Comparison of ENCODE assay signal across 10 cellular contexts in the genomic region with DNA sequence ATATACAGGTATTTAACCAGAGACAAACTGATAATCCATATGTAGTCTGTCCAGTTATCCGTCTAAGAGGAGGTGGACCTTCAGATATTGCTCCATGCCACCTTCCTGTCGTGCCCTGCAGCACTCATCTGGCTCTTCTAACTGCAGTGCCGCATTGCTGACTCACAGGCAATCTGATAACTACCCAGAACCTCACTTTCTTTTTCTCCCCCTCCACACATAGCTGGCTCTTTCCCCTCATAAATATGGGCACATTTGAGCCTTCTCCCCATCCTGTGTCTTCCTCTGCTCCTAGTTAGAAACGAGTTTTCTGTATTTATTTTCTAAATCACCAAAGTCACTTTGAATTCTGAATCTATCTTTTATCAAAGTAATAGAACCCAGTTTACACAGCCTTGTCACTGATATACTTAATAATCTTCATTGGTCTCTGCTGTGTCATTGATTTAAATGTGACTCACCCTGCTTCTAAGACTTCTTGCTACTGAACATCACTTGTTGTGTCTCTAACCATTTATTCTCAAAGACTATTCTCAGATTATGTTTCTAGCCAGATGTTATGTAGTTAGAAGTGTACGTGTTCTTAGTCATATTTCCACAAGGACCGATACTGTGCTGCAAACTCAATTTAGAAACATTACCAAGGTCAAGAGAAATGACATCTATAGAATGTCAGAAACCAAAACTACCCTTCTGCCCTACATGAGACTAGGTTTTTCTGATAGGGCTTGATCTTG. TPM values are rescaled to one million over a fixed set of nuclear protein-coding genes. Genes with fewer than 3 reads are reported as not detected.
DNase-seq lines count a peak whose midpoint lies in the region; ATAC-seq, FAIRE-seq and TF ChIP-seq lines count a peak whose summit lies in the region.
"Had no signal": no experiment of that assay in that cellular context is flagged by ENCODE, and none has a peak within 500 bp of the region (broad histone marks: within the 10 kb centered on the region; RNA-seq: fewer than 3 reads in every experiment).

No MANE protein-coding gene starts in this region.

- no peak overlapping the region for H3K27ac ChIP-seq in pancreas

- no peaks in the 10 kb centered on the region for H3K36me3 Mint-ChIP-seq in activated T-helper 1 cell treated with anti-CD3 and anti-CD28 coated beads, Interleukin-12 subunit alpha, Interleukin-12 subunit beta, Interleukin-2, Interleukin-4 antibody, amounts not matched to agents 30 ng/mL and 10 ng/mL and 1 ng/mL, durations not matched to agents 14 hours and 24 hours and 36 hours (ENCODE audit: low read depth)

- ATAC-seq in HG02571 (IDR thresholded peaks at IDR 0.05; ENCODE audit: unreplicated experiment) (peak; percentile 76), HG03571 (IDR thresholded peaks at IDR 0.05; ENCODE audit: unreplicated experiment) (peak; percentile 75), pancreas (peak; percentile 36 to 78 (median 62))
- ATAC-seq: HCT116 had no signal

- H3K27me3 Mint-ChIP-seq in activated T-helper 1 cell treated with anti-CD3 and anti-CD28 coated beads, Interleukin-12 subunit alpha, Interleukin-12 subunit beta, Interleukin-2, Interleukin-4 antibody, amounts not matched to agents 30 ng/mL and 10 ng/mL and 1 ng/mL, durations not matched to agents 14 hours and 24 hours and 36 hours (ENCODE audit: insufficient read depth) = no peaks in the 10 kb centered on the region

- H3K4me1 Mint-ChIP-seq in activated T-helper 1 cell treated with anti-CD3 and anti-CD28 coated beads, Interleukin-12 subunit alpha, Interleukin-12 subunit beta, Interleukin-2, Interleukin-4 antibody, amounts not matched to agents 30 ng/mL and 10 ng/mL and 1 ng/mL, durations not matched to agents 14 hours and 24 hours and 36 hours (ENCODE audit: low read depth) = no peaks in the 10 kb centered on the region

- no peak overlapping the region for H3K4me3 Mint-ChIP-seq in activated T-helper 1 cell treated with anti-CD3 and anti-CD28 coated beads, Interleukin-12 subunit alpha, Interleukin-12 subunit beta, Interleukin-2, Interleukin-4 antibody, amounts not matched to agents 30 ng/mL and 10 ng/mL and 1 ng/mL, durations not matched to agents 14 hours and 24 hours and 36 hours

- H3K4me1 ChIP-seq in pancreas = peaks cover 0 to 5% (median 0%) of the 10 kb centered on the region in 3 donors

- H3K9me3 ChIP-seq in pancreas = no peaks in the 10 kb centered on the region

- no peaks in the 10 kb centered on the region for H3K9me3 Mint-ChIP-seq in activated T-helper 1 cell treated with anti-CD3 and anti-CD28 coated beads, Interleukin-12 subunit alpha, Interleukin-12 subunit beta, Interleukin-2, Interleukin-4 antibody, amounts not matched to agents 30 ng/mL and 10 ng/mL and 1 ng/mL, durations not matched to agents 14 hours and 24 hours and 36 hours

- no peak for TF ChIP-seq CTCF in pancreas (IDR thresholded peaks at IDR 0.05)

- peak; percentile 3 for DNase-seq in DMS53 (lab: John Stamatoyannopoulos, UW)
- no peak for DNase-seq in DMS53 treated with DMSO at 0.1 percent for 48 hours (lab: John Stamatoyannopoulos, UW; ENCODE audit: unreplicated experiment)
- no peak for DNase-seq in pancreas
- no peak for DNase-seq in KG1 (lab: John Stamatoyannopoulos, UW)
- DNase-seq in activated T-helper 1 cell treated with anti-CD3 and anti-CD28 coated beads, Interleukin-12 subunit alpha, Interleukin-12 subunit beta, Interleukin-2, Interleukin-4 antibody, amounts not matched to agents 30 ng/mL and 10 ng/mL and 1 ng/mL, durations not matched to agents 14 hours and 24 hours and 36 hours (ENCODE audit: low spot score) = no peak
- DNase-seq in GF-D8 (lab: John Stamatoyannopoulos, UW) = no peak

- no peak overlapping the region for H3K27ac Mint-ChIP-seq in activated T-helper 1 cell treated with anti-CD3 and anti-CD28 coated beads, Interleukin-12 subunit alpha, Interleukin-12 subunit beta, Interleukin-2, Interleukin-4 antibody, amounts not matched to agents 30 ng/mL and 10 ng/mL and 1 ng/mL, durations not matched to agents 14 hours and 24 hours and 36 hours

- H3K4me3 ChIP-seq in pancreas = no peak overlapping the region

- no peaks in the 10 kb centered on the region for H3K27me3 ChIP-seq in pancreas

- 43 to 57% methylated on average over 6 of the region's 6 CpGs for WGBS in pancreas, 2 donors

- intact Hi-C loops in pancreas (cut with DNase I) = no loop called here
- intact Hi-C loops in activated T-helper 1 cell treated with anti-CD3 and anti-CD28 coated beads, Interleukin-12 subunit alpha, Interleukin-12 subunit beta, Interleukin-2, Interleukin-4 antibody, amounts not matched to agents 30 ng/mL and 10 ng/mL and 1 ng/mL, durations not matched to agents 14 hours and 24 hours and 36 hours (cut with micrococcal nuclease) = no loop called here

- H3K36me3 ChIP-seq in pancreas = no peaks in the 10 kb centered on the region

- FAIRE-seq in pancreas (lab: Jason Lieb, UNC) = no peak
- FAIRE-seq: A204.1 had no signal

RNA-seq across cellular contexts. Expression of a gene that starts 17.4 kb away (rescaled TPM):
- 1 to 10 TPM in 4 of 6 donors, under 1 TPM in 2; 0.69 to 3.3 (median 1.7) TPM for total RNA-seq in pancreas
- 10 to 100 TPM in 1 of 2 donors, 1 to 10 TPM in 1; 3.6 to 38.0 TPM for polyA plus RNA-seq in pancreas
- total RNA-seq in activated T-helper 1 cell treated with anti-CD3 and anti-CD28 coated beads, Interleukin-12 subunit alpha, Interleukin-12 subunit beta, Interleukin-2, Interleukin-4 antibody, amounts not matched to agents 30 ng/mL and 10 ng/mL and 1 ng/mL, durations not matched to agents 14 hours and 24 hours and 36 hours = not detected in 2 replicates
